ENCODE assay signal across 8 cellular contexts in the genomic region with DNA sequence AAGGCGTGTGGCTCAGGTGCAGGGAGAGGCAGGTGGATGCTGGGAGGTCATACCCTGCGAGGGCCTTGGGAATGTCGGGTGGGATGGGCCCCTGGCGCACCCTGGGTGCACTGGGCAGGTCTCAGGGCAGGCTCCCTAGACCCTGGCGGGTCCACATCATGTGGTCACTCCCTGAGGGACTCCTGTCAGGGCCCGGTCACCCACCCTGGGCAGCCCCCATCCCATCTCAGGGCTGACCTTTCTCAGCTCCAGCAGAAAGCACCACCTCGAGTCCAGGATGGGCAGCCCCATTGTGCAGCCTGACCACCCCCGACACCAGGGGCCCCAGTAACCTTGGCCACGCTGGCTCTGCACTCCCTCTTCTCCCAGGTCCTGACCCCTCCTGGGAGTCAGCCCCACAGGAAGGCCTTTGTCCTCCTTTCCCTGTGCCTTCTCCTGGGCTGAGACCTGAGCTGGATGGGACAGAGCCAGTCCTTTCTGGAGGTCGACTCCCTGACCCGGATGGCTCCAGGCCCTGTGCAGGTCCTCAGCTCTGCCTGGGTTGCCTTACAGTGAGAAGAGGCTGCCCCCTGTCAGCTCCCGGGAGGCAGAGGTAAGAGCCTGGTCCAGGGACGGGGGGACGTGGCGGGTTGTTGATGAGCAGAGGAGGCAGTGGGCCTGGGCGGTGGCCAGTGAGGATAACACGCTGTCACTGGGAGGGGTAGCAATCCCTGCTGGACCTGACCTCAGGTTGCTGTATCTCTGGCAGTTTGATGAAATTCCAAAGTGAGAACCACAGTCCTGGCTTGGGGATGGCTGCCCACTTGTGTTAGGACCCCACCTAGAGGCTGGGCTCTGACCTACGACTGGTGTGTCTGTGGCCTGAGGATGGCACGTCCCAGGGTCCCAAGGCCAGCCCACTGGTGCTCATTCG.
A peak's percentile ranks its signal among the peaks of the same experiment; 100 is the strongest.
DNase-seq lines count a peak whose midpoint lies in the region; TF ChIP-seq lines count a peak whose summit lies in the region.

No MANE protein-coding gene starts in this region.

- H3K4me1 ChIP-seq in Peyer's patch (no peaks in the 10 kb centered on the region), smooth muscle cell (ENCODE audit: low read depth) (no peaks in the 10 kb centered on the region)

- H3K9ac ChIP-seq in smooth muscle cell (ENCODE audit: low read depth) = no peak overlapping the region

- H3K27me3 ChIP-seq in Peyer's patch (no peaks in the 10 kb centered on the region), smooth muscle cell (ENCODE audit: low read depth) (no peaks in the 10 kb centered on the region)

- TF ChIP-seq CTCF in 22Rv1 (IDR thresholded peaks at IDR 0.05) = peak; percentile 44
- TF ChIP-seq CTCF in Peyer's patch (IDR thresholded peaks at IDR 0.05) = peak in 1 of 6 experiments; percentile 7
- TF ChIP-seq CTCF in smooth muscle cell (IDR thresholded peaks at IDR 0.05; ENCODE audit: borderline replicate concordance, insufficient read depth, poor library complexity, severe bottlenecking) = no peak

- H4K20me1 ChIP-seq in smooth muscle cell (ENCODE audit: low read depth) = no peaks in the 10 kb centered on the region

- H3K36me3 ChIP-seq in Peyer's patch (no peaks in the 10 kb centered on the region), smooth muscle cell (ENCODE audit: low read depth) (no peaks in the 10 kb centered on the region)

- TF ChIP-seq POLR2A in Peyer's patch (IDR thresholded peaks at IDR 0.05) = no peak

- H3K4me2 ChIP-seq in smooth muscle cell = no peak overlapping the region

- H3K4me3 ChIP-seq in Peyer's patch (no peak overlapping the region), smooth muscle cell (no peak overlapping the region)

- H3K27ac ChIP-seq in 22Rv1 (no peak overlapping the region), Peyer's patch (no peak overlapping the region), smooth muscle cell (ENCODE audit: low read depth) (no peak overlapping the region)

- H3K9me3 ChIP-seq in Peyer's patch (no peaks in the 10 kb centered on the region), smooth muscle cell (replicated peaks; ENCODE audit: low read depth) (no peaks in the 10 kb centered on the region)

- no peak overlapping the region for H2AFZ ChIP-seq in smooth muscle cell (ENCODE audit: low read depth)

- no peaks in the 10 kb centered on the region for H3K79me2 ChIP-seq in smooth muscle cell (ENCODE audit: low read depth)

- WGBS in smooth muscle cell (ENCODE audit: low lambda C conversion rate) = 82% methylated on average over 18 of the region's 20 CpGs

- H3F3A ChIP-seq in smooth muscle cell (ENCODE audit: low read depth) = no peaks in the 10 kb centered on the region

- peak; percentile 49 for DNase-seq in GDM1 (lab: John Stamatoyannopoulos, UW)
- peak in 2 of 3 donors; percentile 32 to 39 for DNase-seq in Peyer's patch
- DNase-seq in glomerular visceral epithelial cell (ENCODE audit: extremely low spot score) = peak; percentile 40
- no peak for DNase-seq in smooth muscle cell (lab: John Stamatoyannopoulos, UW; ENCODE audit: unreplicated experiment)
- no peak for DNase-seq in DMS79 treated with DMSO at 0.1 percent for 48 hours (lab: John Stamatoyannopoulos, UW)
- DNase-seq in KG1 (lab: John Stamatoyannopoulos, UW) = no peak
- no peak for DNase-seq in DMS79 (lab: John Stamatoyannopoulos, UW)

Comparison
In these comparisons a context has a peak if more than half of its experiments do, and no peak if none do; other contexts are left out.
1. DNase-seq: peak in GDM1 (single experiment), Peyer's patch (2 of 3) and glomerular visceral epithelial cell (single experiment); none in smooth muscle cell (single experiment), DMS79 treated with DMSO at 0.1 percent for 48 hours (single experiment), KG1 (single experiment) and DMS79 (single experiment).